In genomic region chr6:158819213-158819976, GRCh38 we compare ENCODE assay signal across 8 cellular contexts. TPM values are rescaled to one million over a fixed set of nuclear protein-coding genes. Genes with fewer than 3 reads are reported as not detected.
DNase-seq lines count a peak whose midpoint lies in the region; ATAC-seq and TF ChIP-seq lines count a peak whose summit lies in the region.

EZR (minus strand) TSS chr6:158819368; CDS start chr6:158818093, 1,275 bp downstream.

- in situ Hi-C loops in Panc1 (cut with HindIII; ENCODE audit: low pct_unique_long_range_greater_than_20kb, low sequenced_read_pairs): no loop called here

- H3K79me2 ChIP-seq in fibroblast of lung (ENCODE audit: control insufficient read depth, insufficient read depth, low read length): peaks cover 35% of the 10 kb centered on the region

- H3K27ac ChIP-seq in Panc1 (ENCODE audit: low read length): peak within 1 kb of the TSS; percentile 85
- H3K27ac ChIP-seq in fibroblast of lung (ENCODE audit: insufficient read depth, low read length): peak within 1 kb of the TSS; percentile 77

- intact Hi-C loops in Panc1 (cut with micrococcal nuclease; ENCODE audit: unreplicated experiment) (loop anchor here (5.0 kb wide), 2 partner anchors 33 to 48 kb away; no protein-coding TSS in a partner anchor), natural killer cell (cut with micrococcal nuclease) (loop anchor here (5.0 kb wide), 1 partner anchor 93 kb away; no protein-coding TSS in a partner anchor)

- H3K4me3 Mint-ChIP-seq in natural killer cell: peak within 1 kb of the TSS; percentile 96

- H2AFZ ChIP-seq in fibroblast of lung (ENCODE audit: low read length): peak within 1 kb of the TSS; percentile 38

- peaks cover 49 to 50% of the 10 kb centered on the region in 2 donors for H3K4me1 Mint-ChIP-seq in natural killer cell

- H3K9me3 Mint-ChIP-seq in natural killer cell: no peaks in the 10 kb centered on the region

- H3K27me3 Mint-ChIP-seq in natural killer cell (ENCODE audit: low read depth in 2 of 2): no peaks in the 10 kb centered on the region

- H3K36me3 Mint-ChIP-seq in natural killer cell: no peaks in the 10 kb centered on the region

- peaks cover 25% of the 10 kb centered on the region for H3K4me1 ChIP-seq in Panc1 (ENCODE audit: control insufficient read depth, insufficient read depth, low read length)
- H3K4me1 ChIP-seq in fibroblast of lung (ENCODE audit: control insufficient read depth, extremely low read depth, insufficient read depth, low read length): peaks cover 2% of the 10 kb centered on the region

- CTCF ChIA-PET in Panc1 (lab: Charles Lee): interaction anchor here (0.6 kb wide), 1 partner anchor 474 kb away, joined by 9 read pairs; no protein-coding TSS in a partner anchor

- POLR2A ChIA-PET in Panc1 (lab: Charles Lee): interaction anchor here (0.5 to 1.1 kb wide), 6 partner anchors 13 to 179 kb away, joined by 3 to 13 read pairs (median 4); no protein-coding TSS in a partner anchor

- peak; percentile 64 for DNase-seq in COLO829 (ENCODE audit: low spot score)
- DNase-seq in HT-29 (ENCODE audit: low spot score): peak; percentile 85
- DNase-seq in Panc1 (ENCODE audit: low read depth, low spot score): no peak
- DNase-seq in activated T-cell treated with anti-CD3 and anti-CD28 coated beads, Interleukin-2, amount 50 U/mL, for 48 hours: peak; percentile 87 to 92
- peak; percentile 59 to 72 for DNase-seq in fibroblast of lung (ENCODE audit: low read depth in 2 of 2)
- DNase-seq in natural killer cell: peak; percentile 68
- DNase-seq in stimulated activated naive CD8-positive, alpha-beta T cell treated with anti-CD3 and anti-CD28 coated beads, Interleukin-15, Interleukin-2, amounts not matched to agents 100 U/mL and 50 U/mL, for 24 hours: peak; percentile 92

- H3K4me3 ChIP-seq in Panc1 (ENCODE audit: low read depth in 2 of 2, low read length in 2 of 2): peak within 1 kb of the TSS; percentile 86 to 89
- peak within 1 kb of the TSS; percentile 55 to 88 (median 62) for H3K4me3 ChIP-seq in fibroblast of lung (replicated peaks in 1 of 4; ENCODE audit: control extremely low read depth in 1 of 4, insufficient read depth in 1 of 4, low read depth in 3 of 4, low read length in 4 of 4)

- TSS peak; percentile 87 for BruUV-seq in Panc1 (replicated peaks; lab: Mats Ljungman, UMichigan)

- peak within 1 kb of the TSS; percentile 93 to 95 for H3K27ac Mint-ChIP-seq in natural killer cell

- no peaks in the 10 kb centered on the region for H3K27me3 ChIP-seq in Panc1 (ENCODE audit: control insufficient read depth, insufficient read depth, low read length)
- H3K27me3 ChIP-seq in fibroblast of lung (ENCODE audit: control insufficient read depth, insufficient read depth, low read length): no peaks in the 10 kb centered on the region

- H3K36me3 ChIP-seq in Panc1 (ENCODE audit: control insufficient read depth, insufficient read depth, low read length) (peaks cover 25% of the 10 kb centered on the region), fibroblast of lung (ENCODE audit: control insufficient read depth, insufficient read depth, low read length) (no peaks in the 10 kb centered on the region)

- peak within 1 kb of the TSS; percentile 83 for H3K9ac ChIP-seq in fibroblast of lung (ENCODE audit: insufficient read depth, low read length)

- H3K4me2 ChIP-seq in fibroblast of lung (ENCODE audit: extremely low read depth, insufficient read depth, low read length): peak within 1 kb of the TSS; percentile 23

- H4K20me1 ChIP-seq in fibroblast of lung (ENCODE audit: control insufficient read depth, extremely low read depth, insufficient read depth, low read length): no peaks in the 10 kb centered on the region

- H3K9me3 ChIP-seq in Panc1 (ENCODE audit: control insufficient read depth, insufficient read depth, low read depth, low read length) (no peaks in the 10 kb centered on the region), fibroblast of lung (ENCODE audit: control insufficient read depth, insufficient read depth, low read depth, low read length) (no peaks in the 10 kb centered on the region)

- TF ChIP-seq CTCF in Panc1 (IDR thresholded peaks at IDR 0.05) (no peak), fibroblast of lung (conservative IDR thresholded peaks at IDR 0.05 in 1 of 2, IDR thresholded peaks at IDR 0.05 in 1 of 2; ENCODE audit: low read depth in 1 of 2, low read length in 2 of 2) (no peak), natural killer cell (IDR thresholded peaks at IDR 0.05) (no peak)

- ATAC-seq in GM19463 (IDR thresholded peaks at IDR 0.05; ENCODE audit: unreplicated experiment): peak; percentile 47
- peak; percentile 86 for ATAC-seq in Panc1
- ATAC-seq in natural killer cell: peak; percentile 55 to 75 (median 70)
- peak; percentile 61 for ATAC-seq in stimulated activated naive CD8-positive, alpha-beta T cell treated with anti-CD3 and anti-CD28 coated beads, Interleukin-15, Interleukin-2, amounts not matched to agents 100 U/mL and 50 U/mL, for 24 hours

RNA-seq across cellular contexts. Expression of gene EZR, which starts in this region (rescaled TPM):
- total RNA-seq in HT-29 (2014; rRNA removed; shearing (Covaris generic)): 277 and 282 TPM in 2 replicates
- 263 TPM for total RNA-seq in Panc1 (2021; ENCODE audit: unreplicated experiment)
- 215 TPM for polyA plus RNA-seq in Panc1 (2012; ENCODE audit: insufficient read length)
- 55.2 and 89.0 TPM in 2 replicates for total RNA-seq in fibroblast of lung
- polyA plus RNA-seq in fibroblast of lung: 105 and 132 TPM in 2 replicates
- polyA plus RNA-seq in fibroblast of lung (2012): 103 and 125 TPM in 2 replicates
- 108 and 119 TPM in 2 replicates for polyA minus RNA-seq in fibroblast of lung (ENCODE audit: low replicate concordance)
- 100 to 1,000 TPM; 119 to 157 (median 133) TPM for total RNA-seq in natural killer cell
